ENCODE assay signal across 21 cellular contexts in genomic region chr19:46155237-46155636, GRCh38. TPM values are rescaled to one million over a fixed set of nuclear protein-coding genes. Genes with fewer than 3 reads are reported as not detected.
DNase-seq lines count a peak whose midpoint lies in the region; ATAC-seq, FAIRE-seq and TF ChIP-seq lines count a peak whose summit lies in the region.
"Had no signal": no experiment of that assay in that cellular context is flagged by ENCODE, and none has a peak within 500 bp of the region (broad histone marks: within the 10 kb centered on the region; RNA-seq: fewer than 3 reads in every experiment).

No MANE protein-coding gene starts in this region.

- peak; percentile 77 for FAIRE-seq in A549 (lab: Jason Lieb, UNC)
- FAIRE-seq: G401.6, GM12892 had no signal

- no peaks in the 10 kb centered on the region for H3K36me3 Mint-ChIP-seq in HFFc6 (ENCODE audit: low read depth)
- H3K36me3 Mint-ChIP-seq: IgD-negative memory B cell had no signal

- no peak for TF ChIP-seq RAD21 in A549 (conservative IDR thresholded peaks at IDR 0.05 in 1 of 2, IDR thresholded peaks at IDR 0.05 in 1 of 2)

- POLR2A ChIA-PET in A549 (lab: Yijun Ruan, JAX), result no interaction called here

- H3K9me3 Mint-ChIP-seq in HFFc6, result no peaks in the 10 kb centered on the region
- H3K9me3 Mint-ChIP-seq: CD4-positive, alpha-beta T cell; GM23338; H9 had no signal

- intact Hi-C loops in left ventricle myocardium superior (cut with micrococcal nuclease), result no loop called here

- CTCF ChIA-PET in A549 (lab: Yijun Ruan, JAX), result interaction anchor here (0.6 to 1.7 kb wide), 3 partner anchors 13 to 114 kb away, joined by 4 to 5 read pairs (median 4); no protein-coding TSS in a partner anchor

- H3K4me3 Mint-ChIP-seq in HFFc6, result no peak overlapping the region
- H3K4me3 Mint-ChIP-seq: CD4-positive, alpha-beta T cell; GM23338; H9; IgD-negative memory B cell had no signal

- H3K4me1 Mint-ChIP-seq in HFFc6 (ENCODE audit: low read depth), result peaks cover 5% of the 10 kb centered on the region; the same call in 1 of the 2 replicates
- H3K4me1 Mint-ChIP-seq: GM23338, H9, IgD-negative memory B cell had no signal

- H3K9me3 ChIP-seq in A549, result no peaks in the 10 kb centered on the region

- H3K27me3 Mint-ChIP-seq in HFFc6 (ENCODE audit: insufficient read depth), result peaks cover 50% of the 10 kb centered on the region

- no peak overlapping the region for H3K4me2 ChIP-seq in A549
- H3K4me2 ChIP-seq: BLaER1 treated with 17β-estradiol and CSF1 and Interleukin-3, amounts not matched to agents 10 nM and 100 nM; GM23338 had no signal

- TF ChIP-seq CTCF in A549 (IDR thresholded peaks at IDR 0.05), result no peak
- TF ChIP-seq CTCF in HFFc6 (IDR thresholded peaks at IDR 0.05), result no peak

- no peak for ATAC-seq in A549
- no peak for ATAC-seq in HG02973 (IDR thresholded peaks at IDR 0.05; ENCODE audit: unreplicated experiment)
- ATAC-seq in GM18511 (IDR thresholded peaks at IDR 0.05; ENCODE audit: unreplicated experiment), result no peak
- no peak for ATAC-seq in left ventricle myocardium superior
- ATAC-seq: GM23338 had no signal

- 48% methylated on average over 3 of the region's 3 CpGs for WGBS in A549 (ENCODE audit: missing lambda C conversion rate)

- H3K4me3 ChIP-seq in A549, result no peak overlapping the region
- H3K4me3 ChIP-seq: BLaER1 treated with 17β-estradiol and CSF1 and Interleukin-3, amounts not matched to agents 10 nM and 100 nM; GM23338 had no signal

- H3K4me1 ChIP-seq in A549, result peaks cover 7% of the 10 kb centered on the region; the same call in 1 of the 3 replicates
- H3K4me1 ChIP-seq: BLaER1 treated with 17β-estradiol and CSF1 and Interleukin-3, amounts not matched to agents 10 nM and 100 nM had no signal

- no peak for DNase-seq in A549 (ENCODE audit: low read depth in 1 of 2, low spot score in 1 of 2)
- peak; percentile 7 for DNase-seq in HFFc6
- peak; percentile 9 for DNase-seq in amniotic stem cell (lab: John Stamatoyannopoulos, UW)
- DNase-seq in fibroblast of peridontal ligament (ENCODE audit: extremely low read depth), result peak; percentile 8
- DNase-seq in mesenteric fat pad (ENCODE audit: low spot score), result no peak
- DNase-seq in left ventricle myocardium superior, result no peak
- DNase-seq: 8988T; ACHN; Calu3; CD4-positive, alpha-beta T cell; DMS 273 treated with DMSO at 0.1 percent for 48 hours; H9 had no signal

- no peak overlapping the region for H3K27ac ChIP-seq in A549
- H3K27ac ChIP-seq: BLaER1 treated with 17β-estradiol and CSF1 and Interleukin-3, amounts not matched to agents 10 nM and 100 nM had no signal

- no peak for TF ChIP-seq POLR2A in A549 (IDR thresholded peaks at IDR 0.05; ENCODE audit: low read length)

- H3K27ac Mint-ChIP-seq in HFFc6, result no peak overlapping the region
- H3K27ac Mint-ChIP-seq: CD4-positive, alpha-beta T cell; GM23338; H9; IgD-negative memory B cell had no signal

- no peak for TF ChIP-seq EP300 in A549 (IDR thresholded peaks at IDR 0.05)

TF ChIP-seq in A549, 52 proteins besides CTCF, POLR2A, EP300 and RAD21:
- TF ChIP-seq FOSB (CRISPR knock-in tag; IDR thresholded peaks at IDR 0.05) (no peak), GATA3 (IDR thresholded peaks at IDR 0.05; ENCODE audit: borderline replicate concordance) (no peak), RARB (CRISPR knock-in tag; IDR thresholded peaks at IDR 0.05) (no peak), KDM1A (IDR thresholded peaks at IDR 0.05; ENCODE audit: low read depth) (no peak), NFE2L2 (conservative IDR thresholded peaks at IDR 0.05; ENCODE audit: low read length) (no peak), RFX5 (IDR thresholded peaks at IDR 0.05) (no peak), BCL3 (IDR thresholded peaks at IDR 0.05) (no peak), CHD4 (IDR thresholded peaks at IDR 0.05; ENCODE audit: borderline replicate concordance) (no peak), ZC3H11A (IDR thresholded peaks at IDR 0.05) (no peak), ESRRA (IDR thresholded peaks at IDR 0.05; ENCODE audit: borderline replicate concordance, low read length) (no peak), NR3C1 (IDR thresholded peaks at IDR 0.05) (no peak), HEYL (CRISPR knock-in tag; IDR thresholded peaks at IDR 0.05) (no peak), HMGXB4 (CRISPR knock-in tag; IDR thresholded peaks at IDR 0.05; ENCODE audit: borderline replicate concordance) (no peak)
- TF ChIP-seq, protein P1, sequence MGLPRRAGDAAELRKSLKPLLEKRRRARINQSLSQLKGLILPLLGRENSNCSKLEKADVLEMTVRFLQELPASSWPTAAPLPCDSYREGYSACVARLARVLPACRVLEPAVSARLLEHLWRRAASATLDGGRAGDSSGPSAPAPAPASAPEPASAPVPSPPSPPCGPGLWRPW (IDR thresholded peaks at IDR 0.05), result no peak

RNA-seq across cellular contexts. Expression of gene IGFL2, which starts 7.2 kb away (rescaled TPM):
- polyA plus RNA-seq in A549 (2011; rRNA removed) (0.78 and 1.9 TPM in 2 replicates), A549 (2017; fragmentation: RNase III; extraction: RNeasy Plus Mini Kit Qiagen cat#74134 plus additional on column Dnase treatment) (0.21 to 1.4 TPM (median 1.1 TPM) in 3 replicates)
- 0.70 and 0.75 TPM in 2 replicates for polyA plus RNA-seq in A549 (2012; cell fraction: cytosol; rRNA removed)
- polyA plus RNA-seq in A549 (2012; cell fraction: nucleus; rRNA removed), result 0.42 and 0.68 TPM in 2 replicates
- 0.63 and 1.2 TPM in 2 replicates for polyA minus RNA-seq in A549 (2011; rRNA and poly(A)+ RNA removed)
- total RNA-seq in HFFc6 (2021; fragmentation: NEBNext Ultra II Directional; extraction: Animal tissue kit (Norgen Biotek cat#: 25700)), result not detected
- total RNA-seq in mesenteric fat pad (not detected), left ventricle myocardium superior (not detected)
- total RNA-seq: Calu3; CD4-positive, alpha-beta T cell; Daoy; GM23338; H9; HT1080 had no signal
- polyA plus RNA-seq: GM23338, IgD-negative memory B cell had no signal

RNA-seq across cellular contexts. Expression of gene IGFL3, which starts 30.7 kb away (rescaled TPM):
- polyA plus RNA-seq in A549 (2011; rRNA removed), result 0.16 TPM in 1 of 2 replicates, not detected in the other
- 0.07 and 0.18 TPM in 2 replicates for polyA plus RNA-seq in A549 (2012; cell fraction: cytosol; rRNA removed)
- polyA plus RNA-seq in A549 (2012; cell fraction: nucleus; rRNA removed), result 0.08 TPM in 1 of 2 replicates, not detected in the other
- 0.44 to 1.1 TPM (median 0.66 TPM) in 3 replicates for polyA plus RNA-seq in A549 (2017; fragmentation: RNase III; extraction: RNeasy Plus Mini Kit Qiagen cat#74134 plus additional on column Dnase treatment)
- polyA minus RNA-seq in A549 (2011; rRNA and poly(A)+ RNA removed), result not detected in 2 replicates
- not detected for total RNA-seq in HFFc6 (2021; fragmentation: NEBNext Ultra II Directional; extraction: Animal tissue kit (Norgen Biotek cat#: 25700))
- not detected for total RNA-seq in mesenteric fat pad
- total RNA-seq in left ventricle myocardium superior, result not detected
- total RNA-seq: Calu3; CD4-positive, alpha-beta T cell; Daoy; GM23338; H9 had no signal
- polyA plus RNA-seq: GM23338, IgD-negative memory B cell had no signal

Comparison
In these comparisons a context has a peak if more than half of its experiments do, and no peak if none do; other contexts are left out.
1. DNase-seq: peak in HFFc6 (single experiment), amniotic stem cell (single experiment) and fibroblast of peridontal ligament (single experiment); none in A549 (0 of 2), mesenteric fat pad (single experiment) and left ventricle myocardium superior (single experiment).